ENCODE assay signal across 16 cellular contexts in genomic region chr4:177228599-177228998, GRCh38.
DNase-seq lines count a peak whose midpoint lies in the region; ATAC-seq, FAIRE-seq and TF ChIP-seq lines count a peak whose summit lies in the region.
"Had no signal": no experiment of that assay in that cellular context is flagged by ENCODE, and none has a peak within 500 bp of the region (broad histone marks: within the 10 kb centered on the region; RNA-seq: fewer than 3 reads in every experiment).

No MANE protein-coding gene starts in this region.

- POLR2A ChIA-PET in SK-N-SH (lab: Yijun Ruan, JAX): no interaction called here

- 62 to 81% (median 73%) methylated on average over 4 of the region's 4 CpGs for WGBS in heart left ventricle, 4 donors
- WGBS in SK-N-SH (ENCODE audit: low lambda C conversion rate): 93% methylated on average over 4 of the region's 4 CpGs

- intact Hi-C loops in heart left ventricle (cut with DNase I) (no loop called here), Right ventricle myocardium superior (cut with DNase I) (no loop called here)

- no peak for ATAC-seq in heart left ventricle
- no peak for ATAC-seq in Right ventricle myocardium superior (ENCODE audit: poor library complexity)
- no peak for ATAC-seq in HG03139 (IDR thresholded peaks at IDR 0.05; ENCODE audit: unreplicated experiment)

- H3K27ac ChIP-seq in heart left ventricle (no peak overlapping the region), SK-N-SH (ENCODE audit: low read depth in 2 of 2, low read length in 1 of 2) (no peak overlapping the region)
- H3K27ac ChIP-seq: pancreas had no signal

- H3K79me2 ChIP-seq in SK-N-SH (ENCODE audit: insufficient read depth): no peaks in the 10 kb centered on the region

- TF ChIP-seq EP300 in SK-N-SH (IDR thresholded peaks at IDR 0.05; ENCODE audit: borderline replicate concordance in 1 of 2, low read depth in 1 of 2, low read length in 1 of 2): no peak

- TF ChIP-seq POLR2A in heart left ventricle (IDR thresholded peaks at IDR 0.05): no peak

- H3K4me3 ChIP-seq in heart left ventricle (peak overlapping the region in 7 of 12 donors; percentile 11 to 49 (median 29)), SK-N-SH (ENCODE audit: low read depth in 2 of 2, low read length in 1 of 2) (no peak overlapping the region)
- H3K4me3 ChIP-seq: lung, pancreas had no signal

- no peaks in the 10 kb centered on the region for H3F3A ChIP-seq in SK-N-SH (replicated peaks; ENCODE audit: insufficient read depth)

- TF ChIP-seq RAD21 in SK-N-SH (IDR thresholded peaks at IDR 0.05; ENCODE audit: low read length): no peak

- DNase-seq in heart left ventricle (no peak), Right ventricle myocardium superior (no peak), SK-N-SH (no peak), globus pallidus (ENCODE audit: low spot score) (peak; percentile 12), urothelium cell line (ENCODE audit: low spot score) (peak; percentile 5), occipital lobe (lab: John Stamatoyannopoulos, UW) (no peak), HUDEP-2 (lab: John Stamatoyannopoulos, UW; ENCODE audit: unreplicated experiment in 76 of 76) (no peak)
- DNase-seq: activated CD4-positive, CD25-positive, alpha-beta regulatory T cell; activated T-cell treated with anti-CD3 and anti-CD28 coated beads for 4 hours; anterior cingulate cortex; DMS153; NCI-H2171 treated with DMSO at 0.1 percent for 48 hours; pancreas; stimulated activated CD4-positive, alpha-beta T cell treated with anti-CD3 and anti-CD28 coated beads, Interleukin-15, amount 100 ng/mL, for 24 hours had no signal

- H3K36me3 ChIP-seq in heart left ventricle (no peaks in the 10 kb centered on the region), SK-N-SH (replicated peaks in 1 of 2; ENCODE audit: control insufficient read depth in 1 of 2, insufficient read depth in 2 of 2, low read length in 1 of 2) (no peaks in the 10 kb centered on the region)
- H3K36me3 ChIP-seq: pancreas had no signal

- H4K20me1 ChIP-seq in SK-N-SH (ENCODE audit: insufficient read depth): no peaks in the 10 kb centered on the region

- CTCF ChIA-PET in SK-N-SH (lab: Yijun Ruan, JAX): interaction anchor here (0.9 to 1.0 kb wide), 2 partner anchors 22 to 181 kb away, joined by 3 read pairs; no protein-coding TSS in a partner anchor

- H3K4me1 ChIP-seq in heart left ventricle: peaks cover 0 to 7% (median 0%) of the 10 kb centered on the region in 12 donors
- no peaks in the 10 kb centered on the region for H3K4me1 ChIP-seq in SK-N-SH (ENCODE audit: control insufficient read depth in 1 of 2, insufficient read depth in 2 of 2, low read depth in 1 of 2, low read length in 1 of 2)
- H3K4me1 ChIP-seq: pancreas had no signal

- no peak for TF ChIP-seq CTCF in heart left ventricle (IDR thresholded peaks at IDR 0.05)
- TF ChIP-seq CTCF in SK-N-SH (IDR thresholded peaks at IDR 0.05): no peak

- H3K27me3 ChIP-seq in heart left ventricle: no peaks in the 10 kb centered on the region
- H3K27me3 ChIP-seq in SK-N-SH (ENCODE audit: insufficient read depth): no peaks in the 10 kb centered on the region
- H3K27me3 ChIP-seq: pancreas had no signal

- H3K9ac ChIP-seq in SK-N-SH: no peak overlapping the region

- peak overlapping the region; percentile 39; the same call in 1 of the 2 replicates for H2AFZ ChIP-seq in SK-N-SH (ENCODE audit: low read depth)

- FAIRE-seq in urothelium cell line (lab: Jason Lieb, UNC): no peak
- FAIRE-seq: pancreas had no signal

- no peak overlapping the region for H3K4me2 ChIP-seq in SK-N-SH

- H3K9me3 ChIP-seq in heart left ventricle (no peaks in the 10 kb centered on the region), SK-N-SH (no peaks in the 10 kb centered on the region)
- H3K9me3 ChIP-seq: pancreas had no signal

- H3K9me2 ChIP-seq in SK-N-SH: no peaks in the 10 kb centered on the region

TF ChIP-seq in SK-N-SH, 30 proteins besides CTCF, POLR2A, EP300 and RAD21:
- no peak for TF ChIP-seq NRF1 (IDR thresholded peaks at IDR 0.05; ENCODE audit: low read depth, low read length)
TF ChIP-seq in SK-N-SH: peak in this region for 0.

Comparison
In these comparisons a context has a peak if more than half of its experiments do, and no peak if none do; other contexts are left out.
1. DNase-seq: peak in globus pallidus (single experiment) and urothelium cell line (single experiment); none in heart left ventricle (0 of 5), Right ventricle myocardium superior (single experiment), SK-N-SH (single experiment), occipital lobe (single experiment) and HUDEP-2 (0 of 76).
2. H3K4me3 ChIP-seq: peak in heart left ventricle (7 of 12); none in SK-N-SH (0 of 2).